1 cellular context compared by ENCODE assay signal in genomic region chr7:2195403-2196246, GRCh38.
TF ChIP-seq lines count a peak whose summit lies in the region.

No MANE protein-coding gene starts in this region.

TF ChIP-seq in K562, 482 proteins besides CTCF, POLR2A, EP300 and RAD21 (continued from another document):
- TF ChIP-seq TFAP4 (CRISPR knock-in tag; IDR thresholded peaks at IDR 0.05; ENCODE audit: borderline replicate concordance), result peak; percentile 42; the same call in 1 of the 2 replicates
- TF ChIP-seq FOXK1 (CRISPR knock-in tag; IDR thresholded peaks at IDR 0.05; ENCODE audit: borderline replicate concordance), result no peak
